In genomic region chr14:72146241-72146640, GRCh38 we compare ENCODE assay signal across 4 cellular contexts.
"Had no signal": no experiment of that assay in that cellular context is flagged by ENCODE, and none has a peak within 500 bp of the region (broad histone marks: within the 10 kb centered on the region; RNA-seq: fewer than 3 reads in every experiment).

No MANE protein-coding gene starts in this region.

- DNase-seq: IMR-90, KBM-7 had no signal

- H3K4me3 ChIP-seq: K562 had no signal

- H3K27ac ChIP-seq: HL-60 had no signal
